Comparison of ENCODE assay signal across 17 cellular contexts in the genomic region with DNA sequence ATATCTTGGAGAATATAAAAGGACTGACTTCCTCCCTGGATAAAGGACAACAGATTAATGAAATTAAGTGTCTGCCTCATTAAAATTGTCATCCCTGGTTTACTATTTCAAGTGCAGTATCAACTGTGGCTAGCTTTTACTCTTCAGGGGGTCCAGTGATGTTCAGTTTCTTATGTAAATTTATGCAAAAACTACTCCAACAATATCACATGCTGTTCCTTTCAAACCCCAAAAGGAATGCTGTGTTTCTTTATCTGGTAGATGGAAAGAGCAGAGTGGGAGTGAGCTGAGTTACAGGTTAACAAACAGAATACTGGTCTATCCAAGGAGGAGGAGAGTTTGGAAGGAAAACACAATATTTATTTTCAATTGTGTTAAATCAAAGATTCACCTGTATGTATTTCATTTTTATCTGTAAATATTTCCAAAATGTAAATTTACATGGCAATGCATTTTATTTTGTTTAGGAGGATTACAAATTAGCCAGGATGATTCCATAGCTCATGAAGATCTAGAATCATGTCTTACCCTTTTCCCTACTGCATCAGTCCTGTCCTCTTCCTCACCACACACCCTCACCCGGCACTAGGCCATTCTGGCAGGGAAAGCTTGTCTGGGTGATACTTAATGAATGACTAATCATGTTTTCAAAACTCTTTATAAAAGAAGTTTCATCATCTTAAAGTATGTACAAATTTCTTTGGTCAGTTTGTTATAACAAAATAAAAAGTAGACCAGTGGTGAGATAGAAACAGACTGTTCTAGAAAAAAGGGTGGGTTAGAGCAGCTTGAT.
DNase-seq lines count a peak whose midpoint lies in the region; FAIRE-seq and TF ChIP-seq lines count a peak whose summit lies in the region.
"Had no signal": no experiment of that assay in that cellular context is flagged by ENCODE, and none has a peak within 500 bp of the region (broad histone marks: within the 10 kb centered on the region; RNA-seq: fewer than 3 reads in every experiment).

No MANE protein-coding gene starts in this region.

- H3K9ac ChIP-seq in astrocyte (ENCODE audit: low read length), result no peak overlapping the region
- no peak overlapping the region for H3K9ac ChIP-seq in subcutaneous abdominal adipose tissue (ENCODE audit: low read length in 5 of 5)

- no peak overlapping the region for H3K4me3 Mint-ChIP-seq in astrocyte (ENCODE audit: unreplicated experiment)
- H3K4me3 Mint-ChIP-seq: activated B cell treated with CpG ODN at 0.5 μM for 24 hours; nephron; stimulated activated naive CD8-positive, alpha-beta T cell treated with anti-CD3 and anti-CD28 coated beads, Interleukin-15, Interleukin-2, amounts not matched to agents 100 ng/mL and 50 ng/mL, for 24 hours had no signal

- FAIRE-seq in astrocyte (lab: Jason Lieb, UNC) (no peak), GM12892 (lab: Jason Lieb, UNC) (no peak)
- FAIRE-seq: HepG2 had no signal

- H2AFZ ChIP-seq in astrocyte (ENCODE audit: low read depth, low read length), result no peak overlapping the region

- peak overlapping the region; percentile 13 for H3K27ac Mint-ChIP-seq in astrocyte (ENCODE audit: unreplicated experiment)
- H3K27ac Mint-ChIP-seq: activated B cell treated with CpG ODN at 0.5 μM for 24 hours; nephron; stimulated activated naive CD8-positive, alpha-beta T cell treated with anti-CD3 and anti-CD28 coated beads, Interleukin-15, Interleukin-2, amounts not matched to agents 100 ng/mL and 50 ng/mL, for 24 hours had no signal

- no peaks in the 10 kb centered on the region for H3K27me3 Mint-ChIP-seq in astrocyte (ENCODE audit: low read depth, unreplicated experiment)
- H3K27me3 Mint-ChIP-seq: activated B cell treated with CpG ODN at 0.5 μM for 24 hours; stimulated activated naive CD8-positive, alpha-beta T cell treated with anti-CD3 and anti-CD28 coated beads, Interleukin-15, Interleukin-2, amounts not matched to agents 100 ng/mL and 50 ng/mL, for 24 hours had no signal

- no peaks in the 10 kb centered on the region for H3K79me2 ChIP-seq in astrocyte (ENCODE audit: insufficient read depth, low read length)

- H3K36me3 ChIP-seq in astrocyte (ENCODE audit: insufficient read depth, low read length) (no peaks in the 10 kb centered on the region), subcutaneous abdominal adipose tissue (ENCODE audit: control insufficient read depth in 5 of 5, insufficient read depth in 5 of 5, low read length in 5 of 5) (no peaks in the 10 kb centered on the region)

- no peaks in the 10 kb centered on the region for H3K36me3 Mint-ChIP-seq in astrocyte (ENCODE audit: low read depth, unreplicated experiment)

- H3K27me3 ChIP-seq in astrocyte (ENCODE audit: insufficient read depth, low read length) (no peaks in the 10 kb centered on the region), subcutaneous abdominal adipose tissue (ENCODE audit: control insufficient read depth in 5 of 5, insufficient read depth in 4 of 5, low read length in 5 of 5) (no peaks in the 10 kb centered on the region)

- peak; percentile 2 for DNase-seq in DMS 273 (lab: John Stamatoyannopoulos, UW; ENCODE audit: unreplicated experiment)
- DNase-seq in DMS 273 treated with DMSO at 0.1 percent for 48 hours (lab: John Stamatoyannopoulos, UW), result no peak
- peak; percentile 55 for DNase-seq in astrocyte (ENCODE audit: low read depth)
- DNase-seq in hepatic stellate cell (ENCODE audit: low spot score), result peak; percentile 4
- no peak for DNase-seq in GM12892 (ENCODE audit: insufficient read length)
- DNase-seq in NCI-H345 (lab: John Stamatoyannopoulos, UW), result no peak
- no peak for DNase-seq in NCI-H2029 (lab: John Stamatoyannopoulos, UW)
- DNase-seq: activated B cell treated with CpG ODN at 0.5 μM for 24 hours; cortex of kidney; GDM1; NCI-H2029 treated with DMSO at 0.1 percent for 48 hours; stimulated activated CD4-positive, alpha-beta T cell treated with anti-CD3 and anti-CD28 coated beads, Interleukin-1b, Interleukin-23, amount 100 ng/mL, for 48 hours had no signal

- no peaks in the 10 kb centered on the region for H3K9me3 Mint-ChIP-seq in astrocyte (ENCODE audit: unreplicated experiment)
- H3K9me3 Mint-ChIP-seq: nephron had no signal

- peaks cover 10% of the 10 kb centered on the region for H3K4me1 Mint-ChIP-seq in astrocyte (ENCODE audit: low read depth, unreplicated experiment)
- H3K4me1 Mint-ChIP-seq: activated B cell treated with CpG ODN at 0.5 μM for 24 hours, nephron had no signal

- no peaks in the 10 kb centered on the region for H4K20me1 ChIP-seq in astrocyte (ENCODE audit: insufficient read depth, low read length)

- TF ChIP-seq CTCF in astrocyte (IDR thresholded peaks at IDR 0.05; ENCODE audit: insufficient read depth, low read depth, low read length), result no peak

- no peaks in the 10 kb centered on the region for H3K4me1 ChIP-seq in astrocyte (ENCODE audit: insufficient read depth, low read length)
- H3K4me1 ChIP-seq in subcutaneous abdominal adipose tissue (ENCODE audit: control insufficient read depth in 5 of 5, insufficient read depth in 5 of 5, low read length in 5 of 5), result peaks cover 0 to 16% (median 7%) of the 10 kb centered on the region in 5 donors

- H3K27ac ChIP-seq in astrocyte (ENCODE audit: low read depth, low read length) (no peak overlapping the region), subcutaneous abdominal adipose tissue (ENCODE audit: low read depth, low read length) (peak overlapping the region; percentile 12)
- H3K27ac ChIP-seq: 22Rv1 had no signal

- H3K4me3 ChIP-seq in astrocyte (ENCODE audit: insufficient read depth, low read depth, low read length), result no peak overlapping the region
- H3K4me3 ChIP-seq in subcutaneous abdominal adipose tissue (ENCODE audit: low read depth in 1 of 5, low read length in 5 of 5), result no peak overlapping the region

- TF ChIP-seq POLR2A in GM12892 (IDR thresholded peaks at IDR 0.05; ENCODE audit: low read depth, low read length), result no peak

- H3K4me2 ChIP-seq in astrocyte (ENCODE audit: low read length), result no peak overlapping the region

- H3K9me3 ChIP-seq in astrocyte (ENCODE audit: insufficient read depth, low read depth, low read length) (no peaks in the 10 kb centered on the region), subcutaneous abdominal adipose tissue (ENCODE audit: control insufficient read depth in 5 of 5, low read length in 5 of 5) (no peaks in the 10 kb centered on the region)

Comparison
In these comparisons a context has a peak if more than half of its experiments do, and no peak if none do; other contexts are left out.
1. DNase-seq: peak in DMS 273 (single experiment), astrocyte (single experiment) and hepatic stellate cell (single experiment); none in DMS 273 treated with DMSO at 0.1 percent for 48 hours (single experiment), GM12892 (single experiment), NCI-H345 (single experiment) and NCI-H2029 (single experiment).